In genomic region chr17:48294989-48295892, GRCh38 we compare ENCODE assay signal across 10 cellular contexts.
A peak's percentile ranks its signal among the peaks of the same experiment; 100 is the strongest.
DNase-seq lines count a peak whose midpoint lies in the region; ATAC-seq, FAIRE-seq and TF ChIP-seq lines count a peak whose summit lies in the region.
"Had no signal": no experiment of that assay in that cellular context is flagged by ENCODE, and none has a peak within 500 bp of the region (broad histone marks: within the 10 kb centered on the region; RNA-seq: fewer than 3 reads in every experiment).

No MANE protein-coding gene starts in this region.

- H3K4me1 Mint-ChIP-seq in activated CD4-positive, alpha-beta memory T cell treated with anti-CD3 and anti-CD28 coated beads, Interleukin-2, amount 10 ng/mL, durations not matched to agents 7 days and 5 days, result peaks cover 54% of the 10 kb centered on the region
- H3K4me1 Mint-ChIP-seq in nephron, result peaks cover 19% of the 10 kb centered on the region
- H3K4me1 Mint-ChIP-seq in WTC11, result peaks cover 5% of the 10 kb centered on the region

- peak overlapping the region; percentile 92 for H3K27ac Mint-ChIP-seq in activated CD4-positive, alpha-beta memory T cell treated with anti-CD3 and anti-CD28 coated beads, Interleukin-2, amount 10 ng/mL, durations not matched to agents 7 days and 5 days
- H3K27ac Mint-ChIP-seq in nephron (peak overlapping the region; percentile 5 to 27 (median 24)), WTC11 (no peak overlapping the region)

- TF ChIP-seq POLR2A in GM12892 (IDR thresholded peaks at IDR 0.05; ENCODE audit: low read depth, low read length), result no peak

- H3K4me3 Mint-ChIP-seq in activated CD4-positive, alpha-beta memory T cell treated with anti-CD3 and anti-CD28 coated beads, Interleukin-2, amount 10 ng/mL, durations not matched to agents 7 days and 5 days, result peak overlapping the region; percentile 72
- H3K4me3 Mint-ChIP-seq in nephron (no peak overlapping the region), WTC11 (no peak overlapping the region)

- no peaks in the 10 kb centered on the region for H3K27me3 Mint-ChIP-seq in activated CD4-positive, alpha-beta memory T cell treated with anti-CD3 and anti-CD28 coated beads, Interleukin-2, amount 10 ng/mL, durations not matched to agents 7 days and 5 days
- no peaks in the 10 kb centered on the region for H3K27me3 Mint-ChIP-seq in nephron (ENCODE audit: low read depth)
- no peaks in the 10 kb centered on the region for H3K27me3 Mint-ChIP-seq in WTC11 (ENCODE audit: low read depth)

- no peak overlapping the region for H3K27ac ChIP-seq in caudate nucleus (ENCODE audit: low read depth, low read length)

- CTCF ChIA-PET in activated CD4-positive, alpha-beta memory T cell treated with anti-CD3 and anti-CD28 coated beads, Interleukin-2, amount 10 ng/mL, durations not matched to agents 7 days and 5 days (lab: Charles Lee), result interaction anchor here (0.7 to 2.8 kb wide), 5 partner anchors 9 to 298 kb away, joined by 3 to 7 read pairs (median 5); partner anchors contain the start of gene HOXB5
- CTCF ChIA-PET in WTC11 (lab: Charles Lee), result interaction anchor here (0.6 to 3.0 kb wide), 4 partner anchors 12 to 36 kb away, joined by 3 to 14 read pairs (median 5); no protein-coding TSS in a partner anchor

- ATAC-seq in WTC11 (no peak), GM21381 (IDR thresholded peaks at IDR 0.05; ENCODE audit: unreplicated experiment) (no peak)

- FAIRE-seq in GM12892 (lab: Jason Lieb, UNC), result peak; percentile 92
- FAIRE-seq: keratinocyte had no signal

- H3K36me3 Mint-ChIP-seq in activated CD4-positive, alpha-beta memory T cell treated with anti-CD3 and anti-CD28 coated beads, Interleukin-2, amount 10 ng/mL, durations not matched to agents 7 days and 5 days (ENCODE audit: low read depth), result peaks cover 19% of the 10 kb centered on the region
- H3K36me3 Mint-ChIP-seq in nephron (ENCODE audit: low read depth), result no peaks in the 10 kb centered on the region
- H3K36me3 Mint-ChIP-seq in WTC11, result no peaks in the 10 kb centered on the region

- DNase-seq in GM12892 (ENCODE audit: insufficient read length) (no peak), HT1080 (ENCODE audit: low read depth) (peak; percentile 57), caudate nucleus (lab: John Stamatoyannopoulos, UW) (no peak), WTC11 (ENCODE audit: low spot score) (no peak), NCI-H1105 (lab: John Stamatoyannopoulos, UW) (no peak)
- DNase-seq in activated CD4-positive, alpha-beta memory T cell treated with anti-CD3 and anti-CD28 coated beads, Interleukin-2, amount 10 ng/mL, durations not matched to agents 7 days and 5 days, result no peak
- DNase-seq: stimulated activated naive CD4-positive, alpha-beta T cell treated with Interleukin-2 at 50 U/mL for 16 hours had no signal

- TF ChIP-seq CTCF in nephron (IDR thresholded peaks at IDR 0.05; ENCODE audit: unreplicated experiment in 3 of 3) (no peak), WTC11 (IDR thresholded peaks at IDR 0.05) (no peak)

- POLR2A ChIA-PET in activated CD4-positive, alpha-beta memory T cell treated with anti-CD3 and anti-CD28 coated beads, Interleukin-2, amount 10 ng/mL, durations not matched to agents 7 days and 5 days (lab: Charles Lee), result interaction anchor here (0.6 to 1.6 kb wide), 9 partner anchors 9 to 294 kb away, joined by 3 to 5 read pairs (median 3); partner anchors contain the start of gene NFE2L1
- POLR2A ChIA-PET in WTC11 (lab: Charles Lee), result no interaction called here

- H3K9me3 Mint-ChIP-seq in activated CD4-positive, alpha-beta memory T cell treated with anti-CD3 and anti-CD28 coated beads, Interleukin-2, amount 10 ng/mL, durations not matched to agents 7 days and 5 days, result no peaks in the 10 kb centered on the region
- H3K9me3 Mint-ChIP-seq in nephron (no peaks in the 10 kb centered on the region), WTC11 (no peaks in the 10 kb centered on the region)

TF ChIP-seq in WTC11, 78 proteins besides CTCF, POLR2A, EP300 and RAD21:
- TF ChIP-seq TEAD1 (CRISPR knock-in tag; IDR thresholded peaks at IDR 0.05) (no peak), SP1 (CRISPR knock-in tag; conservative IDR thresholded peaks at IDR 0.05) (no peak), ZNF512 (CRISPR knock-in tag; IDR thresholded peaks at IDR 0.05; ENCODE audit: borderline replicate concordance) (no peak), PRRX2 (CRISPR knock-in tag; IDR thresholded peaks at IDR 0.05) (no peak), ATF3 (CRISPR knock-in tag; conservative IDR thresholded peaks at IDR 0.05) (no peak), PRDM15 (CRISPR knock-in tag; IDR thresholded peaks at IDR 0.05) (no peak)
TF ChIP-seq in WTC11: peak in this region for 0.
